8 cellular contexts compared by ENCODE assay signal in genomic region chr2:241844066-241844728, GRCh38. TPM values are rescaled to one million over a fixed set of nuclear protein-coding genes. Genes with fewer than 3 reads are reported as not detected.
DNase-seq lines count a peak whose midpoint lies in the region; ATAC-seq and TF ChIP-seq lines count a peak whose summit lies in the region.

No MANE protein-coding gene starts in this region.

- no peaks in the 10 kb centered on the region for H3K27me3 ChIP-seq in liver (ENCODE audit: control insufficient read depth in 4 of 4, insufficient read depth in 4 of 4, low read length in 3 of 4)

- peak overlapping the region; percentile 68 for H3K4me3 Mint-ChIP-seq in chondrocyte (ENCODE audit: unreplicated experiment)

- peak overlapping the region in 1 of 2 donors; percentile 28 for H3K9ac ChIP-seq in liver (ENCODE audit: low read depth in 1 of 2, low read length in 2 of 2)

- peaks cover 15% of the 10 kb centered on the region for H3K27me3 Mint-ChIP-seq in chondrocyte (ENCODE audit: low read depth)

- peaks cover 18% of the 10 kb centered on the region for H3K4me1 Mint-ChIP-seq in chondrocyte (ENCODE audit: low read depth)

- peak; percentile 83 to 85 for ATAC-seq in activated CD4-positive, CD25-positive, alpha-beta regulatory T cell treated with anti-CD3 and anti-CD28 coated beads, Interleukin-2, amount 50 U/mL, for 24 hours

- TF ChIP-seq CTCF in AG09309 (IDR thresholded peaks at IDR 0.05; ENCODE audit: control insufficient read depth, insufficient read depth, low read depth, low read length, missing control alignments) (no peak), chondrocyte (IDR thresholded peaks at IDR 0.05) (peak; percentile 45), liver (IDR thresholded peaks at IDR 0.05; ENCODE audit: low read depth, low read length, missing input control) (no peak)

- peak; percentile 44 for TF ChIP-seq POLR2A in GM19099 (IDR thresholded peaks at IDR 0.05; ENCODE audit: extremely low read depth, insufficient read length, low read depth)

- H3K36me3 ChIP-seq in liver (ENCODE audit: control insufficient read depth in 4 of 4, insufficient read depth in 3 of 4, low read depth in 1 of 4, low read length in 3 of 4): no peaks in the 10 kb centered on the region

- H3K36me3 Mint-ChIP-seq in chondrocyte (ENCODE audit: low read depth): no peaks in the 10 kb centered on the region

- no peaks in the 10 kb centered on the region for H3K9me3 Mint-ChIP-seq in chondrocyte (ENCODE audit: low read depth)

- H3K4me3 ChIP-seq in AG09309 (ENCODE audit: control insufficient read depth, low read depth, low read length) (peak overlapping the region; percentile 26), liver (ENCODE audit: low read depth in 1 of 3, low read length in 3 of 3) (peak overlapping the region; percentile 11 to 41 (median 17))

- DNase-seq in AG09309 (ENCODE audit: low read depth) (no peak), HT-29 (ENCODE audit: low spot score) (peak; percentile 30), chondrocyte (ENCODE audit: low spot score) (no peak), SHP77 (lab: John Stamatoyannopoulos, UW) (no peak)
- DNase-seq in stimulated activated CD4-positive, alpha-beta T cell treated with anti-CD3 and anti-CD28 coated beads, TNF-alpha, amount 100 ng/mL, for 24 hours (ENCODE audit: low read depth in 3 of 3): peak; percentile 66 to 92 (median 74)

- H3K27ac Mint-ChIP-seq in chondrocyte (ENCODE audit: unreplicated experiment): peak overlapping the region; percentile 57

- no peaks in the 10 kb centered on the region for H3K9me3 ChIP-seq in liver (ENCODE audit: control insufficient read depth in 4 of 4, low read length in 3 of 4)

- peaks cover 0 to 12% (median 4%) of the 10 kb centered on the region in 4 donors for H3K4me1 ChIP-seq in liver (ENCODE audit: control insufficient read depth in 4 of 4, insufficient read depth in 4 of 4, low read length in 3 of 4)

- peak in 1 of 2 donors; percentile 3 for TF ChIP-seq RAD21 in liver (IDR thresholded peaks at IDR 0.05)

- H3K27ac ChIP-seq in liver (ENCODE audit: low read depth in 1 of 2, low read length in 2 of 2): peak overlapping the region in 1 of 2 donors; percentile 46

- 6% methylated on average over 65 of the region's 65 CpGs for WGBS in liver

TF ChIP-seq in liver, 16 proteins besides CTCF, POLR2A, EP300 and RAD21:
- no peak for TF ChIP-seq REST (IDR thresholded peaks at IDR 0.05)
- TF ChIP-seq MAX (IDR thresholded peaks at IDR 0.05): no peak
- peak in 1 of 2 donors; percentile 34 for TF ChIP-seq EGR1 (IDR thresholded peaks at IDR 0.05; ENCODE audit: low read depth in 2 of 2)
- TF ChIP-seq JUND (IDR thresholded peaks at IDR 0.05): peak in 1 of 2 donors; percentile 86
TF ChIP-seq in liver: peak in this region for 2.

RNA-seq across cellular contexts. Expression of gene PDCD1, which starts 14.5 kb away (rescaled TPM):
- total RNA-seq in HT-29 (2014; rRNA removed; shearing (Covaris generic)): not detected in 2 replicates
- total RNA-seq in chondrocyte: not detected in 3 replicates
- under 1 TPM; 0.25 to 0.37 TPM for total RNA-seq in liver
- under 1 TPM in 1 of 2 donors, not detected in 1; 0.20 TPM for polyA plus RNA-seq in liver

RNA-seq across cellular contexts. Expression of gene RTP5, which starts 25.3 kb away (rescaled TPM):
- not detected in 2 replicates for total RNA-seq in HT-29 (2014; rRNA removed; shearing (Covaris generic))
- not detected in 3 replicates for total RNA-seq in chondrocyte
- under 1 TPM in 1 of 2 donors, not detected in 1; under 0.01 TPM for total RNA-seq in liver
- under 1 TPM in 1 of 2 donors, not detected in 1; 0.03 TPM for polyA plus RNA-seq in liver

RNA-seq across cellular contexts. Expression of gene NEU4, which starts 35.2 kb away (rescaled TPM):
- 0.31 and 1.1 TPM in 2 replicates for total RNA-seq in HT-29 (2014; rRNA removed; shearing (Covaris generic))
- total RNA-seq in chondrocyte (0.42 to 1.3 TPM (median 0.85 TPM) in 3 replicates), liver (10 to 100 TPM in 1 of 2 donors, 1 to 10 TPM in 1; 5.4 to 52.7 TPM)
- 10 to 100 TPM; 17.5 to 58.4 TPM for polyA plus RNA-seq in liver

Comparison
In these comparisons a context has a peak if more than half of its experiments do, and no peak if none do; other contexts are left out.
1. DNase-seq: peak in HT-29 (single experiment) and stimulated activated CD4-positive, alpha-beta T cell treated with anti-CD3 and anti-CD28 coated beads, TNF-alpha, amount 100 ng/mL, for 24 hours (3 of 3); none in AG09309 (single experiment), chondrocyte (single experiment) and SHP77 (0 of 2).